7 cellular contexts compared by ENCODE assay signal in the genomic region with DNA sequence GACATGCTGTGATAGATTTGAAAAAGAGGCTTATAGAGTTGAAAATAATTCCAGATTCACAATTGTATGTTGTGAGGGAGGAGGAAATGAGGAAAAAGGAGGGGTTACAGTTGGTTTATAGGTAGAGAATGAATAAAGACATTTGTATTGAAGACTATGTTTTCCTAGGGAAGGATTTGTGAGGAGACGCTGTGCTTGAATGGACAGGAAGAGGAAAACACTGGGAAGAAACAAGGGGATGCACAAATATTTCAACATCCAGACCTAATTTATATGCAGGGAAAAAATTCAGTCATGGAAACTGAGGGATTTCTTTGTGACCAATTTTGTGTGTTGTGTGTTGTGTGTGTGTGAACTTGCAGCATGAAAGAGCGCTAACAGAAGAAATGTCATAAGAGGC.
"Had no signal": no experiment of that assay in that cellular context is flagged by ENCODE, and none has a peak within 500 bp of the region (broad histone marks: within the 10 kb centered on the region; RNA-seq: fewer than 3 reads in every experiment).

No MANE protein-coding gene starts in this region.

- H3K4me3 Mint-ChIP-seq: IgD-negative memory B cell had no signal

- DNase-seq: IMR-90, KBM-7, KG1 had no signal

- H3K27ac Mint-ChIP-seq: IgD-negative memory B cell had no signal

- H3K9me3 Mint-ChIP-seq: IgD-negative memory B cell had no signal

- H3K27me3 Mint-ChIP-seq: IgD-negative memory B cell had no signal

- H3K4me1 Mint-ChIP-seq: IgD-negative memory B cell had no signal

- ATAC-seq: HepG2 had no signal

- H3K27ac ChIP-seq: HL-60 had no signal

- FAIRE-seq: HepG2, HTR-8/SVneo had no signal
